2 cellular contexts compared by ENCODE assay signal in genomic region chr1:168150283-168150682, GRCh38.
TF ChIP-seq lines count a peak whose summit lies in the region.

No MANE protein-coding gene starts in this region.

TF ChIP-seq in HepG2, 621 proteins besides CTCF, POLR2A, EP300 and RAD21:
- TF ChIP-seq ZNF629 (CRISPR knock-in tag; conservative IDR thresholded peaks at IDR 0.05) = peak; percentile 68
- TF ChIP-seq PCBP1 (IDR thresholded peaks at IDR 0.05; ENCODE audit: borderline replicate concordance, low read depth, low read length) = no peak
- no peak for TF ChIP-seq ZNF557 (CRISPR knock-in tag; IDR thresholded peaks at IDR 0.05)
- TF ChIP-seq ZNF615 (CRISPR knock-in tag; IDR thresholded peaks at IDR 0.05; ENCODE audit: borderline replicate concordance) = no peak
- no peak for TF ChIP-seq ZBTB37 (CRISPR knock-in tag; IDR thresholded peaks at IDR 0.05)
- TF ChIP-seq MLXIP (CRISPR knock-in tag; IDR thresholded peaks at IDR 0.05; ENCODE audit: borderline replicate concordance) = no peak
- no peak for TF ChIP-seq KLF15 (CRISPR knock-in tag; IDR thresholded peaks at IDR 0.05; ENCODE audit: borderline replicate concordance)

TF ChIP-seq in H1, 55 proteins besides CTCF, POLR2A, EP300 and RAD21:
- TF ChIP-seq RXRA (IDR thresholded peaks at IDR 0.05; ENCODE audit: insufficient read depth, low read depth, low read length) (no peak), SIRT6 (IDR thresholded peaks at IDR 0.05; ENCODE audit: low read length) (no peak), SIX5 (IDR thresholded peaks at IDR 0.05; ENCODE audit: low read depth, low read length) (no peak), RFX5 (IDR thresholded peaks at IDR 0.05; ENCODE audit: borderline replicate concordance, low read depth, low read length) (no peak), JUND (IDR thresholded peaks at IDR 0.05; ENCODE audit: low read length) (no peak)
